ENCODE assay signal across 8 cellular contexts in genomic region chr9:115117999-115118470, GRCh38. TPM values are rescaled to one million over a fixed set of nuclear protein-coding genes. Genes with fewer than 3 reads are reported as not detected.
DNase-seq lines count a peak whose midpoint lies in the region; ATAC-seq and TF ChIP-seq lines count a peak whose summit lies in the region.

TNC (minus strand) TSS chr9:115118157; CDS start chr9:115091018, 27,139 bp downstream.

- POLR2A ChIA-PET in AG04450 (lab: Yijun Ruan, JAX), result interaction anchor here (0.5 to 2.5 kb wide), 14 partner anchors 9 to 428 kb away, joined by 3 to 40 read pairs (median 4); no protein-coding TSS in a partner anchor
- POLR2A ChIA-PET in MCF 10A (lab: Yijun Ruan, JAX), result interaction anchor here (0.6 to 3.5 kb wide), 13 partner anchors 10 to 530 kb away, joined by 3 to 25 read pairs (median 4); partner anchors contain the start of gene ATP6V1G1

- H3K9ac ChIP-seq in smooth muscle cell (ENCODE audit: low read depth), result peak within 1 kb of the TSS; percentile 53

- H3K79me2 ChIP-seq in smooth muscle cell (ENCODE audit: low read depth), result peaks cover 33% of the 10 kb centered on the region

- no peaks in the 10 kb centered on the region for H3K27me3 Mint-ChIP-seq in MCF 10A (ENCODE audit: insufficient read depth, unreplicated experiment)

- DNase-seq in AG04450 (ENCODE audit: low read depth, low spot score) (peak; percentile 79), NCI-H1048 (lab: John Stamatoyannopoulos, UW) (peak; percentile 79), MCF 10A (ENCODE audit: unreplicated experiment) (peak; percentile 93), iPS-NIHi11 (ENCODE audit: low spot score) (peak; percentile 62), smooth muscle cell (lab: John Stamatoyannopoulos, UW; ENCODE audit: unreplicated experiment) (peak; percentile 51)
- no peak for DNase-seq in activated CD4-positive, alpha-beta T cell treated with anti-CD3 and anti-CD28 coated beads, Interleukin-2, amount 50 U/mL, for 4 hours

- peak within 1 kb of the TSS; percentile 92 for H3K27ac ChIP-seq in AG04450 (ENCODE audit: low read depth, low read length)
- peak within 1 kb of the TSS; percentile 85 for H3K27ac ChIP-seq in smooth muscle cell (ENCODE audit: low read depth)

- H3K4me3 Mint-ChIP-seq in MCF 10A (ENCODE audit: unreplicated experiment), result peak within 1 kb of the TSS; percentile 74

- peak within 1 kb of the TSS; percentile 6 for H2AFZ ChIP-seq in smooth muscle cell (ENCODE audit: low read depth)

- H3K27me3 ChIP-seq in AG04450 (ENCODE audit: control insufficient read depth, insufficient read depth, low read length) (no peaks in the 10 kb centered on the region), smooth muscle cell (ENCODE audit: low read depth) (peaks cover 7% of the 10 kb centered on the region)

- CTCF ChIA-PET in AG04450 (lab: Charles Lee), result interaction anchor here (0.7 to 1.0 kb wide), 2 partner anchors 15 to 407 kb away, joined by 3 read pairs; no protein-coding TSS in a partner anchor
- CTCF ChIA-PET in MCF 10A (lab: Yijun Ruan, JAX), result interaction anchor here (0.7 to 0.9 kb wide), 6 partner anchors 9 to 768 kb away, joined by 3 to 5 read pairs (median 3); no protein-coding TSS in a partner anchor

- no peaks in the 10 kb centered on the region for H3K9me3 ChIP-seq in AG04450 (ENCODE audit: control insufficient read depth, insufficient read depth, low read length)
- H3K9me3 ChIP-seq in smooth muscle cell (replicated peaks; ENCODE audit: low read depth), result no peaks in the 10 kb centered on the region

- intact Hi-C loops in MCF 10A (cut with micrococcal nuclease), result loop anchor here (2.0 to 5.0 kb wide), 5 partner anchors 39 to 404 kb away; no protein-coding TSS in a partner anchor

- no peaks in the 10 kb centered on the region for H3K9me3 Mint-ChIP-seq in MCF 10A (ENCODE audit: unreplicated experiment)

- H3F3A ChIP-seq in smooth muscle cell (ENCODE audit: low read depth), result peaks cover 9% of the 10 kb centered on the region

- H3K27ac Mint-ChIP-seq in MCF 10A (ENCODE audit: low read depth, unreplicated experiment), result peak within 1 kb of the TSS; percentile 23

- H4K20me1 ChIP-seq in smooth muscle cell (ENCODE audit: low read depth), result no peaks in the 10 kb centered on the region

- BruUV-seq in MCF 10A (replicated peaks; lab: Mats Ljungman, UMichigan), result no TSS peak

- WGBS in smooth muscle cell (ENCODE audit: low lambda C conversion rate), result under 1% methylated on average over 28 of the region's 29 CpGs

- no peaks in the 10 kb centered on the region for H3K36me3 ChIP-seq in smooth muscle cell (ENCODE audit: low read depth)

- ATAC-seq in GM18520 (IDR thresholded peaks at IDR 0.05; ENCODE audit: unreplicated experiment) (no peak), GM18873 (IDR thresholded peaks at IDR 0.05; ENCODE audit: low FRiP score, unreplicated experiment) (no peak)

- H3K4me1 ChIP-seq in smooth muscle cell (ENCODE audit: low read depth), result peaks cover 32% of the 10 kb centered on the region

- TF ChIP-seq CTCF in AG04450 (IDR thresholded peaks at IDR 0.05; ENCODE audit: low read depth, low read length), result no peak
- no peak for TF ChIP-seq CTCF in MCF 10A (IDR thresholded peaks at IDR 0.05; ENCODE audit: unreplicated experiment)
- TF ChIP-seq CTCF in smooth muscle cell (IDR thresholded peaks at IDR 0.05; ENCODE audit: borderline replicate concordance, insufficient read depth, poor library complexity, severe bottlenecking), result no peak

- no peaks in the 10 kb centered on the region for H3K36me3 Mint-ChIP-seq in MCF 10A (ENCODE audit: insufficient read depth, unreplicated experiment)

- H3K4me3 ChIP-seq in AG04450 (ENCODE audit: low read depth, low read length) (peak within 1 kb of the TSS; percentile 77), smooth muscle cell (peak within 1 kb of the TSS; percentile 43)

- peak within 1 kb of the TSS; percentile 84 for H3K4me2 ChIP-seq in smooth muscle cell

- H3K4me1 Mint-ChIP-seq in MCF 10A (ENCODE audit: insufficient read depth, unreplicated experiment), result peaks cover 35% of the 10 kb centered on the region

RNA-seq across cellular contexts. Expression of gene TNC, which starts in this region (rescaled TPM):
- polyA plus RNA-seq in AG04450 (2011; rRNA removed), result 265 and 319 TPM in 2 replicates
- polyA minus RNA-seq in AG04450 (2011; rRNA and poly(A)+ RNA removed), result 341 and 440 TPM in 2 replicates
- 49.8 and 82.4 TPM in 2 replicates for total RNA-seq in MCF 10A (2022)
- total RNA-seq in smooth muscle cell, result 563 and 581 TPM in 2 replicates
- polyA plus RNA-seq in smooth muscle cell, result 365 and 567 TPM in 2 replicates

Comparison
In these comparisons a context has a peak if more than half of its experiments do, and no peak if none do; other contexts are left out.
1. DNase-seq: peak in AG04450 (single experiment), NCI-H1048 (single experiment), MCF 10A (single experiment), iPS-NIHi11 (single experiment) and smooth muscle cell (single experiment); none in activated CD4-positive, alpha-beta T cell treated with anti-CD3 and anti-CD28 coated beads, Interleukin-2, amount 50 U/mL, for 4 hours (0 of 2).